12 cellular contexts compared by ENCODE assay signal in genomic region chr6:2542101-2542857, GRCh38.
DNase-seq lines count a peak whose midpoint lies in the region; ATAC-seq, FAIRE-seq and TF ChIP-seq lines count a peak whose summit lies in the region.
"Had no signal": no experiment of that assay in that cellular context is flagged by ENCODE, and none has a peak within 500 bp of the region (broad histone marks: within the 10 kb centered on the region; RNA-seq: fewer than 3 reads in every experiment).

No MANE protein-coding gene starts in this region.

- H3K9me3 Mint-ChIP-seq in CD8-positive, alpha-beta memory T cell: peaks cover 0 to 7% (median 0%) of the 10 kb centered on the region in 5 donors
- H3K9me3 Mint-ChIP-seq in immature natural killer cell: peaks cover 0 to 2% (median 0%) of the 10 kb centered on the region in 6 donors

- no peaks in the 10 kb centered on the region for H3K79me2 ChIP-seq in PC-9 (ENCODE audit: low read depth)

- no peaks in the 10 kb centered on the region for H3K36me3 ChIP-seq in CD8-positive, alpha-beta memory T cell (ENCODE audit: insufficient read depth, low read length)
- no peaks in the 10 kb centered on the region for H3K36me3 ChIP-seq in PC-9 (ENCODE audit: low read depth)
- H3K36me3 ChIP-seq in small intestine (ENCODE audit: control insufficient read depth in 2 of 2, insufficient read depth in 2 of 2, low read length in 2 of 2): no peaks in the 10 kb centered on the region

- peak overlapping the region; percentile 24 for H3K4me3 ChIP-seq in CD8-positive, alpha-beta memory T cell (ENCODE audit: low read length)
- no peak overlapping the region for H3K4me3 ChIP-seq in PC-9
- H3K4me3 ChIP-seq in small intestine (ENCODE audit: low read depth in 1 of 2, low read length in 2 of 2): no peak overlapping the region
- H3K4me3 ChIP-seq: skin epidermis had no signal

- H3K4me1 ChIP-seq in CD8-positive, alpha-beta memory T cell (ENCODE audit: insufficient read depth, low read length): peaks cover 23% of the 10 kb centered on the region
- H3K4me1 ChIP-seq in PC-9 (replicated peaks; ENCODE audit: insufficient read depth) (peaks cover 33% of the 10 kb centered on the region), small intestine (ENCODE audit: control insufficient read depth in 2 of 2, insufficient read depth in 1 of 2, low read depth in 1 of 2, low read length in 1 of 2) (no peaks in the 10 kb centered on the region)

- H3K27me3 ChIP-seq in CD8-positive, alpha-beta memory T cell (ENCODE audit: insufficient read depth, low read length, poor library complexity, severe bottlenecking): peaks cover 17% of the 10 kb centered on the region
- no peaks in the 10 kb centered on the region for H3K27me3 ChIP-seq in PC-9 (ENCODE audit: insufficient read depth, low read depth)
- H3K27me3 ChIP-seq in small intestine (ENCODE audit: control insufficient read depth in 2 of 2, insufficient read depth in 2 of 2, low read length in 2 of 2): peaks cover 0 to 9% of the 10 kb centered on the region in 2 donors

- H3K4me2 ChIP-seq in PC-9: peak overlapping the region; percentile 48

- intact Hi-C loops in PC-9 (cut with micrococcal nuclease; ENCODE audit: unreplicated experiment): loop anchor here (2.0 kb wide), 2 partner anchors 65 to 89 kb away; no protein-coding TSS in a partner anchor

- ATAC-seq in GM21515 (IDR thresholded peaks at IDR 0.05; ENCODE audit: unreplicated experiment): peak; percentile 11

- H4K20me1 ChIP-seq in PC-9 (ENCODE audit: insufficient read depth): no peaks in the 10 kb centered on the region

- no peak overlapping the region for H2AFZ ChIP-seq in PC-9

- peaks cover 4% of the 10 kb centered on the region; the same call in 1 of the 2 replicates for H3F3A ChIP-seq in PC-9 (ENCODE audit: insufficient read depth, low read depth)

- no peak overlapping the region for H3K27ac ChIP-seq in CD8-positive, alpha-beta memory T cell (ENCODE audit: low read depth, low read length)
- H3K27ac ChIP-seq in PC-9 (peak overlapping the region; percentile 71), small intestine (ENCODE audit: low read depth in 1 of 2, low read length in 1 of 2) (no peak overlapping the region)
- H3K27ac ChIP-seq: skin epidermis had no signal

- TF ChIP-seq CTCF in PC-9 (conservative IDR thresholded peaks at IDR 0.05): no peak

- CTCF ChIA-PET in CD8-positive, alpha-beta memory T cell (lab: Charles Lee): no interaction called here
- CTCF ChIA-PET in PC-9 (lab: Charles Lee): interaction anchor here (0.6 kb wide), 1 partner anchor 47 kb away, joined by 3 read pairs; no protein-coding TSS in a partner anchor

- BruUV-seq in PC-9 (replicated peaks; lab: Mats Ljungman, UMichigan): no TSS peak

- peak overlapping the region in 5 of 7 donors; percentile 5 to 63 (median 31) for H3K4me3 Mint-ChIP-seq in CD8-positive, alpha-beta memory T cell
- peak overlapping the region; percentile 34 to 76 (median 64) for H3K4me3 Mint-ChIP-seq in immature natural killer cell

- no peaks in the 10 kb centered on the region for H3K9me2 ChIP-seq in PC-9 (ENCODE audit: insufficient read depth)

- DNase-seq in CD8-positive, alpha-beta memory T cell: no peak
- DNase-seq in PC-9 (peak in 1 of 2 experiments; percentile 50), immature natural killer cell (no peak), AG08396 (ENCODE audit: low spot score) (no peak), small intestine (no peak), DMS79 treated with DMSO at 0.1 percent for 48 hours (lab: John Stamatoyannopoulos, UW) (no peak)
- DNase-seq: activated CD8-positive, alpha-beta memory T cell treated with anti-CD3 and anti-CD28 coated beads, Interleukin-2, amount 50 U/mL, for 4 hours; NCI-H1694; NCI-H526 treated with DMSO at 0.1 percent for 48 hours had no signal

- POLR2A ChIA-PET in CD8-positive, alpha-beta memory T cell (lab: Charles Lee): no interaction called here
- POLR2A ChIA-PET in PC-9 (lab: Charles Lee; ENCODE audit: unreplicated experiment): interaction anchor here (0.5 to 0.7 kb wide), 4 partner anchors 36 to 797 kb away, joined by 3 to 6 read pairs (median 4); no protein-coding TSS in a partner anchor

- peak overlapping the region in 3 of 8 donors; percentile 3 to 51 (median 9) for H3K27ac Mint-ChIP-seq in CD8-positive, alpha-beta memory T cell
- H3K27ac Mint-ChIP-seq in immature natural killer cell: peak overlapping the region in 2 of 6 donors; percentile 14 to 18

- H3K27me3 Mint-ChIP-seq in CD8-positive, alpha-beta memory T cell: peaks cover 38 to 54% of the 10 kb centered on the region in 2 donors
- peaks cover 14 to 23% (median 21%) of the 10 kb centered on the region in 3 donors for H3K27me3 Mint-ChIP-seq in immature natural killer cell (ENCODE audit: low read depth in 3 of 3)

- H3K36me3 Mint-ChIP-seq in CD8-positive, alpha-beta memory T cell: no peaks in the 10 kb centered on the region
- H3K36me3 Mint-ChIP-seq in immature natural killer cell: peaks cover 0 to 4% (median 0%) of the 10 kb centered on the region in 3 donors

- FAIRE-seq in small intestine (lab: Jason Lieb, UNC): no peak
- FAIRE-seq: colon had no signal

- 66 to 82% (median 68%) methylated on average over 8 of the region's 8 CpGs for WGBS in small intestine, 3 donors

- peaks cover 22 to 24% (median 24%) of the 10 kb centered on the region in 3 donors for H3K4me1 Mint-ChIP-seq in CD8-positive, alpha-beta memory T cell
- peaks cover 24 to 26% of the 10 kb centered on the region in 2 donors for H3K4me1 Mint-ChIP-seq in immature natural killer cell

- H3K9me3 ChIP-seq in CD8-positive, alpha-beta memory T cell (ENCODE audit: low read length): no peaks in the 10 kb centered on the region
- H3K9me3 ChIP-seq in PC-9 (ENCODE audit: insufficient read depth, low read depth) (no peaks in the 10 kb centered on the region), small intestine (ENCODE audit: control insufficient read depth, low read depth) (no peaks in the 10 kb centered on the region)
